ENCODE assay signal across 1 cellular context in genomic region chr7:143395187-143396149, GRCh38.
TF ChIP-seq lines count a peak whose summit lies in the region.

No MANE protein-coding gene starts in this region.

TF ChIP-seq in HepG2, 621 proteins besides CTCF, POLR2A, EP300 and RAD21 (continued from another document and continues in another):
- TF ChIP-seq ZBTB33 (CRISPR knock-in tag; IDR thresholded peaks at IDR 0.05) = no peak
- peak; percentile 70; the same call in 1 of the 2 replicates for TF ChIP-seq ZKSCAN8 (CRISPR knock-in tag; IDR thresholded peaks at IDR 0.05; ENCODE audit: borderline replicate concordance)
- TF ChIP-seq SAFB2 (CRISPR knock-in tag; IDR thresholded peaks at IDR 0.05; ENCODE audit: borderline replicate concordance, low read depth) = no peak
- no peak for TF ChIP-seq NFE2L2 (IDR thresholded peaks at IDR 0.05; ENCODE audit: low read length)
- TF ChIP-seq RCOR2 (CRISPR knock-in tag; IDR thresholded peaks at IDR 0.05) = peak; percentile 62; the same call in 1 of the 2 replicates
- no peak for TF ChIP-seq KLF15 (CRISPR knock-in tag; IDR thresholded peaks at IDR 0.05; ENCODE audit: borderline replicate concordance)
- TF ChIP-seq RNF219 (CRISPR knock-in tag; IDR thresholded peaks at IDR 0.05) = no peak
- TF ChIP-seq ZNF501 (CRISPR knock-in tag; IDR thresholded peaks at IDR 0.05) = peak; percentile 29; the same call in 1 of the 2 replicates
- no peak for TF ChIP-seq ZNF142 (CRISPR knock-in tag; IDR thresholded peaks at IDR 0.05)
- no peak for TF ChIP-seq E2F2 (CRISPR knock-in tag; IDR thresholded peaks at IDR 0.05; ENCODE audit: borderline replicate concordance)
- TF ChIP-seq RFX3 (CRISPR knock-in tag; IDR thresholded peaks at IDR 0.05) = no peak
- TF ChIP-seq YY1 (IDR thresholded peaks at IDR 0.05; ENCODE audit: insufficient read depth, insufficient replicate concordance, low read depth, low read length) = no peak
- peak; percentile 60; the same call in 1 of the 2 replicates for TF ChIP-seq THAP11 (CRISPR knock-in tag; IDR thresholded peaks at IDR 0.05)
- TF ChIP-seq DR1 (CRISPR knock-in tag; IDR thresholded peaks at IDR 0.05) = no peak
- TF ChIP-seq PLSCR1 (CRISPR knock-in tag; IDR thresholded peaks at IDR 0.05; ENCODE audit: borderline replicate concordance) = no peak
- no peak for TF ChIP-seq RELA (CRISPR knock-in tag; IDR thresholded peaks at IDR 0.05)
- TF ChIP-seq IKZF5 (CRISPR knock-in tag; IDR thresholded peaks at IDR 0.05) = peak; percentile 83; the same call in 1 of the 2 replicates
- TF ChIP-seq ZNF703 (CRISPR knock-in tag; IDR thresholded peaks at IDR 0.05; ENCODE audit: borderline replicate concordance) = no peak
- no peak for TF ChIP-seq ZNF629 (CRISPR knock-in tag; conservative IDR thresholded peaks at IDR 0.05)
- TF ChIP-seq ZNF75D (CRISPR knock-in tag; IDR thresholded peaks at IDR 0.05; ENCODE audit: borderline replicate concordance) = 0 out of 2 replicates have a peak, but pooled peaks have one; percentile 27
- TF ChIP-seq CHCHD3 (CRISPR knock-in tag; IDR thresholded peaks at IDR 0.05) = no peak
- TF ChIP-seq ISX (CRISPR knock-in tag; conservative IDR thresholded peaks at IDR 0.05) = no peak
- peak; percentile 49 for TF ChIP-seq GATAD1 (CRISPR knock-in tag; IDR thresholded peaks at IDR 0.05)
- TF ChIP-seq ZNF652 (CRISPR knock-in tag; IDR thresholded peaks at IDR 0.05; ENCODE audit: borderline replicate concordance, low read depth) = no peak
- TF ChIP-seq ZNF710 (CRISPR knock-in tag; IDR thresholded peaks at IDR 0.05; ENCODE audit: borderline replicate concordance) = peak; percentile 67; the same call in 1 of the 2 replicates
- no peak for TF ChIP-seq ZNF740 (CRISPR knock-in tag; IDR thresholded peaks at IDR 0.05)
- no peak for TF ChIP-seq RERE (CRISPR knock-in tag; IDR thresholded peaks at IDR 0.05; ENCODE audit: low read depth)
- TF ChIP-seq ZNF672 (CRISPR knock-in tag; IDR thresholded peaks at IDR 0.05) = no peak
